In the genomic region with DNA sequence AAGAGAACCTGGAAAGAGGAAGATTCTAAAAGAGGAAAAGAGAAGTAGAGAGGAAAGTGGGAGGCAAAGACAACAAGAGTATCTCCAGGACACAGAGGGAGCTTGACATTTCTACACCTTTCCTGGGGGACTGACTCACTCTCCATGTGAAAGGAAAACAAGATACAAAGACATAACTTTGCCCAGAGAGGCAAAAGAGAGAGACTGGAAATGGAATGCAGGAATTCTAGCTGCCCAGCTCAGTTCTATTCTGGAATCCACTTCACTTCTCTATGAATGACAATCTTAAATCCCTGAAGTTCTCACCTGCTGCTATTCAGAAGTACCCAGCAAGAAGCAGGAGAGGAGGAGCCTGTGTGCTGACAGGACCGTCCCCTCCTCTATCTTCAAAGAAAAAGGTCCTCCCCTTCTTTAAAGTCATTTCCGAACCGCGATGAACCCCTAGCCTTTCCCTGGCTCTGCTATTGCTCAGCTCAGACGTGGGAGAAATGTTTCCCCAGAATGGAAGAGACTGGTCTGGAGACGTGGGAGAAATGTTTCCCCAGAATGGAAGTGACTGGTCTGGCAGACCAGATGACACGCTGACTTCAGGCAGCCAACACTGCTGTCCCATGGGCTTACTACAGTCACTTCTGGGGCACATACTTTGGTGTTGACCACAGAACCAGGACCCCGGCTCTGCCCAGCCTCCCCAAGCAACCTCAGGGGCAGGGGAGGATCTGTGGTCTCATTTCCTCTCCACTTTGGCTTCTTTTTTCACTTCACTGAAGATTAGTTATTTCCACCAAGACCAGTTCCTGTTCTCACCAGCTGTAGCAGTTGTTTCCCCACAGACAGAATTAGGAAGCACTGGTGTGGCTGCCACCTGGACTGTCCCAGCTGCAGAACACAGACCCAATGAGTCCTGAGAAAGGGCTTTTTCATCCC, we compare ENCODE assay signal across 8 cellular contexts. TPM values are rescaled to one million over a fixed set of nuclear protein-coding genes. Genes with fewer than 3 reads are reported as not detected.
DNase-seq lines count a peak whose midpoint lies in the region; ATAC-seq and TF ChIP-seq lines count a peak whose summit lies in the region.

No MANE protein-coding gene starts in this region.

- no peak for TF ChIP-seq CTCF in dorsolateral prefrontal cortex (IDR thresholded peaks at IDR 0.05 in 54 of 56, conservative IDR thresholded peaks at IDR 0.05 in 2 of 56; ENCODE audit: low read depth in 1 of 56, partially characterized antibody in 56 of 56)
- peak in 1 of 4 experiments; percentile 2 for TF ChIP-seq CTCF in uterus (IDR thresholded peaks at IDR 0.05)

- H3K27me3 ChIP-seq in BLaER1 treated with 17β-estradiol and CSF1 and Interleukin-3, amounts not matched to agents 10 nM and 100 nM, result no peaks in the 10 kb centered on the region; a peak in 4 of 22 replicates
- H3K27me3 ChIP-seq in dorsolateral prefrontal cortex (no peaks in the 10 kb centered on the region), uterus (no peaks in the 10 kb centered on the region)

- 3% methylated on average over 3 to 8 of the region's 8 CpGs for WGBS in mesodermal cell (ENCODE audit: insufficient coverage in 2 of 2), 2 experiments

- H3K4me1 ChIP-seq in BLaER1 treated with 17β-estradiol and CSF1 and Interleukin-3, amounts not matched to agents 10 nM and 100 nM, result peaks cover 70 to 79% (median 76%) of the 10 kb centered on the region in 10 experiments
- H3K4me1 ChIP-seq in mesodermal cell (ENCODE audit: control insufficient read depth, insufficient read depth, low read length, poor library complexity, severe bottlenecking), result peaks cover 52% of the 10 kb centered on the region
- peaks cover 0 to 10% of the 10 kb centered on the region in 2 donors for H3K4me1 ChIP-seq in uterus

- TF ChIP-seq POLR2A in uterus (IDR thresholded peaks at IDR 0.05), result no peak

- H3K27ac ChIP-seq in BLaER1 treated with 17β-estradiol and CSF1 and Interleukin-3, amounts not matched to agents 10 nM and 100 nM, result peak overlapping the region; percentile 11 to 81 (median 75); a peak in 21 of 22 replicates
- H3K27ac ChIP-seq in dorsolateral prefrontal cortex (peak overlapping the region in 50 of 59 donors; percentile 2 to 86 (median 52)), mesodermal cell (ENCODE audit: low read depth, low read length, severe bottlenecking) (peak overlapping the region; percentile 73), uterus (peak overlapping the region; percentile 77 to 83)

- no peaks in the 10 kb centered on the region for H3K9me3 ChIP-seq in BLaER1 treated with 17β-estradiol and CSF1 and Interleukin-3, amounts not matched to agents 10 nM and 100 nM (replicated peaks in 1 of 11)
- H3K9me3 ChIP-seq in mesodermal cell (ENCODE audit: control insufficient read depth, low read length) (no peaks in the 10 kb centered on the region), uterus (no peaks in the 10 kb centered on the region)

- H4K20me1 ChIP-seq in BLaER1 treated with 17β-estradiol and CSF1 and Interleukin-3, amounts not matched to agents 10 nM and 100 nM, result peaks cover 16 to 76% (median 44%) of the 10 kb centered on the region in 11 experiments; a peak in 18 of 22 replicates

- intact Hi-C loops in dorsolateral prefrontal cortex (cut with DNase I), result no loop called here
- intact Hi-C loops in uterus (cut with DNase I; ENCODE audit: low total_unique reads), result no loop called here

- H3K27me3 Mint-ChIP-seq in T-helper 2 cell treated with Interferon-gamma antibody and Interleukin-4, amounts not matched to agents 5 μg/mL and 100 μg/mL, for 36 hours (ENCODE audit: low read depth), result no peaks in the 10 kb centered on the region

- peaks cover 35% of the 10 kb centered on the region for H3K4me1 Mint-ChIP-seq in T-helper 2 cell treated with Interferon-gamma antibody and Interleukin-4, amounts not matched to agents 5 μg/mL and 100 μg/mL, for 36 hours (ENCODE audit: low read depth)

- H3K36me3 Mint-ChIP-seq in T-helper 2 cell treated with Interferon-gamma antibody and Interleukin-4, amounts not matched to agents 5 μg/mL and 100 μg/mL, for 36 hours (ENCODE audit: low read depth), result no peaks in the 10 kb centered on the region

- peak overlapping the region; percentile 11 to 69 (median 63); a peak in 20 of 22 replicates for H3K9ac ChIP-seq in BLaER1 treated with 17β-estradiol and CSF1 and Interleukin-3, amounts not matched to agents 10 nM and 100 nM

- DNase-seq in T-helper 2 cell treated with Interferon-gamma antibody and Interleukin-4, amounts not matched to agents 5 μg/mL and 100 μg/mL, for 36 hours (ENCODE audit: low spot score), result peak; percentile 69
- DNase-seq in dorsolateral prefrontal cortex (no peak), uterus (peak in 1 of 2 donors; percentile 22), NCI-H146 treated with DMSO at 0.1 percent for 48 hours (lab: John Stamatoyannopoulos, UW; ENCODE audit: unreplicated experiment) (no peak)

- ATAC-seq in GM19372 (IDR thresholded peaks at IDR 0.05; ENCODE audit: low read depth, unreplicated experiment), result peak; percentile 73
- peak; percentile 80 for ATAC-seq in HG03432 (IDR thresholded peaks at IDR 0.05; ENCODE audit: unreplicated experiment)

- H3K4me3 ChIP-seq in BLaER1 treated with 17β-estradiol and CSF1 and Interleukin-3, amounts not matched to agents 10 nM and 100 nM, result peak overlapping the region; percentile 15 to 45 (median 36); a peak in 14 of 20 replicates
- H3K4me3 ChIP-seq in dorsolateral prefrontal cortex (peak overlapping the region in 11 of 59 donors; percentile 3 to 33 (median 11)), mesodermal cell (ENCODE audit: extremely low read depth, insufficient read depth, low read length, poor library complexity, severe bottlenecking) (no peak overlapping the region), uterus (peak overlapping the region in 1 of 2 donors; percentile 7)

- peak overlapping the region; percentile 79 to 98 (median 91) for H3K4me2 ChIP-seq in BLaER1 treated with 17β-estradiol and CSF1 and Interleukin-3, amounts not matched to agents 10 nM and 100 nM

- no peaks in the 10 kb centered on the region for H3K9me3 Mint-ChIP-seq in T-helper 2 cell treated with Interferon-gamma antibody and Interleukin-4, amounts not matched to agents 5 μg/mL and 100 μg/mL, for 36 hours

- peak overlapping the region; percentile 80 for H3K4me3 Mint-ChIP-seq in T-helper 2 cell treated with Interferon-gamma antibody and Interleukin-4, amounts not matched to agents 5 μg/mL and 100 μg/mL, for 36 hours

- no peaks in the 10 kb centered on the region for H3K36me3 ChIP-seq in BLaER1 treated with 17β-estradiol and CSF1 and Interleukin-3, amounts not matched to agents 10 nM and 100 nM
- H3K36me3 ChIP-seq in mesodermal cell (ENCODE audit: control insufficient read depth, insufficient read depth, low read length), result peaks cover 31% of the 10 kb centered on the region
- H3K36me3 ChIP-seq in uterus, result no peaks in the 10 kb centered on the region

- H3K27ac Mint-ChIP-seq in T-helper 2 cell treated with Interferon-gamma antibody and Interleukin-4, amounts not matched to agents 5 μg/mL and 100 μg/mL, for 36 hours, result peak overlapping the region; percentile 71

RNA-seq across cellular contexts. Expression of a gene that starts 8.3 kb away (rescaled TPM):
- total RNA-seq in dorsolateral prefrontal cortex (10 to 100 TPM; 13.7 to 48.0 (median 29.3) TPM), uterus (10 to 100 TPM in 2 of 4 donors, 1 to 10 TPM in 2; 3.3 to 45.7 (median 20.4) TPM)
- polyA plus RNA-seq in mesodermal cell (2013, experiment 1 of 2), result 45.1 TPM
- 35.3 TPM for polyA plus RNA-seq in mesodermal cell (2013, experiment 2 of 2)

RNA-seq across cellular contexts. Expression of a gene that starts 42.5 kb away (rescaled TPM):
- total RNA-seq in dorsolateral prefrontal cortex (100 to 1,000 TPM; 290 to 477 (median 355) TPM), uterus (100 to 1,000 TPM; 201 to 298 (median 263) TPM)
- 440 TPM for polyA plus RNA-seq in mesodermal cell (2013, experiment 1 of 2)
- 427 TPM for polyA plus RNA-seq in mesodermal cell (2013, experiment 2 of 2)
